Comparison of ENCODE assay signal across 19 cellular contexts in genomic region chr19:6535558-6536137, GRCh38. TPM values are rescaled to one million over a fixed set of nuclear protein-coding genes. Genes with fewer than 3 reads are reported as not detected.
DNase-seq lines count a peak whose midpoint lies in the region; ATAC-seq and TF ChIP-seq lines count a peak whose summit lies in the region.
"Had no signal": no experiment of that assay in that cellular context is flagged by ENCODE, and none has a peak within 500 bp of the region (broad histone marks: within the 10 kb centered on the region; RNA-seq: fewer than 3 reads in every experiment).

No MANE protein-coding gene starts in this region.

- peak overlapping the region; percentile 77 for H3K27ac Mint-ChIP-seq in activated CD4-positive, alpha-beta T cell treated with anti-CD3 and anti-CD28 coated beads, Interleukin-2, amount 10 ng/mL, durations not matched to agents 7 days and 5 days
- H3K27ac Mint-ChIP-seq in activated CD4-positive, alpha-beta memory T cell treated with anti-CD3 and anti-CD28 coated beads for 36 hours = peak overlapping the region; percentile 69
- H3K27ac Mint-ChIP-seq in natural killer cell = peak overlapping the region; percentile 29 to 45
- H3K27ac Mint-ChIP-seq: nephron had no signal

- POLR2A ChIA-PET in activated CD4-positive, alpha-beta T cell treated with anti-CD3 and anti-CD28 coated beads, Interleukin-2, amount 10 ng/mL, durations not matched to agents 7 days and 5 days (lab: Charles Lee) = no interaction called here
- POLR2A ChIA-PET in activated CD4-positive, alpha-beta memory T cell treated with anti-CD3 and anti-CD28 coated beads for 36 hours (lab: Charles Lee) = interaction anchor here (0.5 kb wide), 1 partner anchor 58 kb away, joined by 4 read pairs; no protein-coding TSS in a partner anchor

- H3K4me3 Mint-ChIP-seq in activated CD4-positive, alpha-beta T cell treated with anti-CD3 and anti-CD28 coated beads, Interleukin-2, amount 10 ng/mL, durations not matched to agents 7 days and 5 days = no peak overlapping the region
- H3K4me3 Mint-ChIP-seq in activated CD4-positive, alpha-beta memory T cell treated with anti-CD3 and anti-CD28 coated beads for 36 hours = no peak overlapping the region
- peak overlapping the region; percentile 37 for H3K4me3 Mint-ChIP-seq in natural killer cell
- H3K4me3 Mint-ChIP-seq: nephron, T-helper 17 cell had no signal

- H3K9me3 Mint-ChIP-seq in activated CD4-positive, alpha-beta T cell treated with anti-CD3 and anti-CD28 coated beads, Interleukin-2, amount 10 ng/mL, durations not matched to agents 7 days and 5 days = peaks cover 9% of the 10 kb centered on the region
- H3K9me3 Mint-ChIP-seq in activated CD4-positive, alpha-beta memory T cell treated with anti-CD3 and anti-CD28 coated beads for 36 hours = no peaks in the 10 kb centered on the region
- H3K9me3 Mint-ChIP-seq in natural killer cell = no peaks in the 10 kb centered on the region

- H3K36me3 Mint-ChIP-seq in activated CD4-positive, alpha-beta T cell treated with anti-CD3 and anti-CD28 coated beads, Interleukin-2, amount 10 ng/mL, durations not matched to agents 7 days and 5 days (ENCODE audit: low read depth) = peaks cover 10% of the 10 kb centered on the region
- peaks cover 3% of the 10 kb centered on the region for H3K36me3 Mint-ChIP-seq in activated CD4-positive, alpha-beta memory T cell treated with anti-CD3 and anti-CD28 coated beads for 36 hours
- no peaks in the 10 kb centered on the region for H3K36me3 Mint-ChIP-seq in natural killer cell

- ATAC-seq in HG03064 (IDR thresholded peaks at IDR 0.05; ENCODE audit: low read depth, unreplicated experiment) (peak; percentile 12), natural killer cell (no peak)

- CTCF ChIA-PET in activated CD4-positive, alpha-beta T cell treated with anti-CD3 and anti-CD28 coated beads, Interleukin-2, amount 10 ng/mL, durations not matched to agents 7 days and 5 days (lab: Charles Lee) = interaction anchor here (0.8 to 2.3 kb wide), 5 partner anchors 11 to 328 kb away, joined by 3 to 8 read pairs (median 3); no protein-coding TSS in a partner anchor
- CTCF ChIA-PET in activated CD4-positive, alpha-beta memory T cell treated with anti-CD3 and anti-CD28 coated beads for 36 hours (lab: Charles Lee) = interaction anchor here (0.5 to 1.9 kb wide), 3 partner anchors 19 to 812 kb away, joined by 3 to 4 read pairs (median 4); no protein-coding TSS in a partner anchor

- H3K4me1 Mint-ChIP-seq in activated CD4-positive, alpha-beta T cell treated with anti-CD3 and anti-CD28 coated beads, Interleukin-2, amount 10 ng/mL, durations not matched to agents 7 days and 5 days = peaks cover 52% of the 10 kb centered on the region
- peaks cover 31% of the 10 kb centered on the region for H3K4me1 Mint-ChIP-seq in activated CD4-positive, alpha-beta memory T cell treated with anti-CD3 and anti-CD28 coated beads for 36 hours (ENCODE audit: low read depth)
- H3K4me1 Mint-ChIP-seq in natural killer cell = peaks cover 9 to 29% of the 10 kb centered on the region in 2 donors

- no peak for DNase-seq in activated CD4-positive, alpha-beta T cell treated with anti-CD3 and anti-CD28 coated beads, Interleukin-2, amount 10 ng/mL, durations not matched to agents 7 days and 5 days
- no peak for DNase-seq in activated CD4-positive, alpha-beta T cell treated with anti-CD3 and anti-CD28 coated beads, Interleukin-2, amount 50 U/mL, for 48 hours
- no peak for DNase-seq in activated CD4-positive, alpha-beta memory T cell treated with anti-CD3 and anti-CD28 coated beads for 36 hours
- no peak for DNase-seq in natural killer cell
- no peak for DNase-seq in D341Med (ENCODE audit: low spot score)
- no peak for DNase-seq in GM19240 (ENCODE audit: insufficient read length, low spot score)
- DNase-seq in head of caudate nucleus = no peak
- DNase-seq: DMS79 treated with DMSO at 0.1 percent for 48 hours, NCI-H1092 treated with DMSO at 0.1 percent for 48 hours, NCI-H2107, NCI-H510A treated with DMSO at 0.1 percent for 48 hours, SHP77 treated with DMSO at 0.1 percent for 48 hours had no signal

- TF ChIP-seq CTCF in natural killer cell (IDR thresholded peaks at IDR 0.05) = no peak

- intact Hi-C loops in activated CD4-positive, alpha-beta memory T cell treated with anti-CD3 and anti-CD28 coated beads for 36 hours (cut with micrococcal nuclease) = no loop called here
- intact Hi-C loops in natural killer cell (cut with micrococcal nuclease) (no loop called here), head of caudate nucleus (cut with DNase I) (loop anchor here (10.0 kb wide), 1 partner anchor 199 kb away; the partner anchor contains the start of genes GPR108 and TRIP10)

- H3K27me3 Mint-ChIP-seq in activated CD4-positive, alpha-beta T cell treated with anti-CD3 and anti-CD28 coated beads, Interleukin-2, amount 10 ng/mL, durations not matched to agents 7 days and 5 days = peaks cover 23% of the 10 kb centered on the region
- H3K27me3 Mint-ChIP-seq in activated CD4-positive, alpha-beta memory T cell treated with anti-CD3 and anti-CD28 coated beads for 36 hours = peaks cover 23% of the 10 kb centered on the region
- peaks cover 0 to 20% of the 10 kb centered on the region in 2 donors for H3K27me3 Mint-ChIP-seq in natural killer cell (ENCODE audit: low read depth in 2 of 2)

RNA-seq across cellular contexts. Expression of gene TNFSF9, which starts 4.8 kb away (rescaled TPM):
- 1 to 10 TPM; 1.1 to 1.5 TPM for total RNA-seq in activated CD4-positive, alpha-beta T cell treated with anti-CD3 and anti-CD28 coated beads, Interleukin-2, amount 10 ng/mL, durations not matched to agents 7 days and 5 days
- total RNA-seq in activated CD4-positive, alpha-beta memory T cell treated with anti-CD3 and anti-CD28 coated beads for 36 hours = 1 to 10 TPM; 1.2 to 1.4 TPM
- total RNA-seq in natural killer cell = 1 to 10 TPM; 3.3 to 6.0 (median 5.6) TPM
- total RNA-seq: ascending aorta had no signal

RNA-seq across cellular contexts. Expression of gene TUBB4A, which starts 33.5 kb away (rescaled TPM):
- 1 to 10 TPM; 1.2 to 2.5 TPM for total RNA-seq in activated CD4-positive, alpha-beta T cell treated with anti-CD3 and anti-CD28 coated beads, Interleukin-2, amount 10 ng/mL, durations not matched to agents 7 days and 5 days
- total RNA-seq in activated CD4-positive, alpha-beta memory T cell treated with anti-CD3 and anti-CD28 coated beads for 36 hours = 10 to 100 TPM in 1 of 2 experiments, 1 to 10 TPM in 1; 8.3 to 11.2 TPM
- 1 to 10 TPM in 2 of 3 donors, under 1 TPM in 1; 0.40 to 2.6 (median 1.8) TPM for total RNA-seq in natural killer cell
- total RNA-seq: lung microvascular endothelial cell had no signal

RNA-seq across cellular contexts. Expression of gene DENND1C, which starts 54.1 kb away (rescaled TPM):
- 100 to 1,000 TPM in 1 of 2 experiments, 10 to 100 TPM in 1; 100.0 to 104 TPM for total RNA-seq in activated CD4-positive, alpha-beta T cell treated with anti-CD3 and anti-CD28 coated beads, Interleukin-2, amount 10 ng/mL, durations not matched to agents 7 days and 5 days
- 10 to 100 TPM; 62.1 to 69.3 TPM for total RNA-seq in activated CD4-positive, alpha-beta memory T cell treated with anti-CD3 and anti-CD28 coated beads for 36 hours
- 100 to 1,000 TPM; 175 to 197 (median 188) TPM for total RNA-seq in natural killer cell
- total RNA-seq: frontal cortex, lung microvascular endothelial cell had no signal

RNA-seq across cellular contexts. Expression of gene CD70, which starts 55.3 kb away (rescaled TPM):
- total RNA-seq in activated CD4-positive, alpha-beta T cell treated with anti-CD3 and anti-CD28 coated beads, Interleukin-2, amount 10 ng/mL, durations not matched to agents 7 days and 5 days = 10 to 100 TPM; 12.6 to 12.9 TPM
- total RNA-seq in activated CD4-positive, alpha-beta memory T cell treated with anti-CD3 and anti-CD28 coated beads for 36 hours = 10 to 100 TPM in 1 of 2 experiments, 1 to 10 TPM in 1; 8.4 to 10.7 TPM
- total RNA-seq in natural killer cell = 1 to 10 TPM in 2 of 3 donors, under 1 TPM in 1; 0.52 to 1.2 (median 1.2) TPM
- total RNA-seq: ascending aorta, frontal cortex, lung microvascular endothelial cell, psoas muscle had no signal
